ENCODE assay signal across 1 cellular context in genomic region chr5:41856644-41857491, GRCh38.
TF ChIP-seq lines count a peak whose summit lies in the region.

No MANE protein-coding gene starts in this region.

TF ChIP-seq in K562, 482 proteins besides CTCF, POLR2A, EP300 and RAD21 (continued from another document):
- TF ChIP-seq DEAF1 (CRISPR knock-in tag; IDR thresholded peaks at IDR 0.05), result peak; percentile 90
- TF ChIP-seq ZNF778 (CRISPR knock-in tag; IDR thresholded peaks at IDR 0.05), result no peak
- 0 out of 2 replicates have a peak, but pooled peaks have one; percentile 22 for TF ChIP-seq MYC (IDR thresholded peaks at IDR 0.05; ENCODE audit: low read depth, low read length)
- no peak for TF ChIP-seq MYC (CRISPR knock-in tag; IDR thresholded peaks at IDR 0.05; ENCODE audit: borderline replicate concordance, low read depth)
- TF ChIP-seq ARID2 (IDR thresholded peaks at IDR 0.05), result 0 out of 2 replicates have a peak, but pooled peaks have one; percentile 53
- TF ChIP-seq MXI1 (IDR thresholded peaks at IDR 0.05; ENCODE audit: low read depth, low read length), result no peak
- TF ChIP-seq CC2D1A (IDR thresholded peaks at IDR 0.05), result 0 out of 2 replicates have a peak, but pooled peaks have one; percentile 63
- 0 out of 2 replicates have a peak, but pooled peaks have one; percentile 6 for TF ChIP-seq MAFK (IDR thresholded peaks at IDR 0.05; ENCODE audit: low read length)
- TF ChIP-seq SAFB (IDR thresholded peaks at IDR 0.05; ENCODE audit: borderline replicate concordance, low read depth, low read length), result no peak
- peak; percentile 67; the same call in 1 of the 2 replicates for TF ChIP-seq STAG1 (CRISPR knock-in tag; IDR thresholded peaks at IDR 0.05; ENCODE audit: borderline replicate concordance)
- TF ChIP-seq MNT (conservative IDR thresholded peaks at IDR 0.05), result no peak
- 0 out of 2 replicates have a peak, but pooled peaks have one; percentile 1 for TF ChIP-seq MAFF (IDR thresholded peaks at IDR 0.05; ENCODE audit: low read length)
- no peak for TF ChIP-seq ZNF23 (CRISPR knock-in tag; IDR thresholded peaks at IDR 0.05)
- 0 out of 2 replicates have a peak, but pooled peaks have one; percentile 50 for TF ChIP-seq HDGF (IDR thresholded peaks at IDR 0.05)
- 0 out of 2 replicates have a peak, but pooled peaks have one; percentile 21 for TF ChIP-seq MTA3 (IDR thresholded peaks at IDR 0.05; ENCODE audit: borderline replicate concordance)
- TF ChIP-seq ZNF41 (CRISPR knock-in tag; conservative IDR thresholded peaks at IDR 0.05), result no peak
- no peak for TF ChIP-seq CREB5 (CRISPR knock-in tag; IDR thresholded peaks at IDR 0.05)
- 0 out of 2 replicates have a peak, but pooled peaks have one; percentile 30 for TF ChIP-seq ESRRA (IDR thresholded peaks at IDR 0.05; ENCODE audit: borderline replicate concordance, low read depth)
- no peak for TF ChIP-seq TFE3 (CRISPR knock-in tag; IDR thresholded peaks at IDR 0.05)
- no peak for TF ChIP-seq ZNF740 (CRISPR knock-in tag; IDR thresholded peaks at IDR 0.05)
- TF ChIP-seq ZNF740 (tag; IDR thresholded peaks at IDR 0.05), result no peak
TF ChIP-seq in K562: peak in this region for 16.
